In genomic region chr14:72582582-72582981, GRCh38 we compare ENCODE assay signal across 19 cellular contexts.
A peak's percentile ranks its signal among the peaks of the same experiment; 100 is the strongest.
DNase-seq lines count a peak whose midpoint lies in the region; ATAC-seq, FAIRE-seq and TF ChIP-seq lines count a peak whose summit lies in the region.
"Had no signal": no experiment of that assay in that cellular context is flagged by ENCODE, and none has a peak within 500 bp of the region (broad histone marks: within the 10 kb centered on the region; RNA-seq: fewer than 3 reads in every experiment).

No MANE protein-coding gene starts in this region.

- H3K9me3 ChIP-seq in liver (ENCODE audit: control insufficient read depth in 4 of 4, low read length in 3 of 4) = no peaks in the 10 kb centered on the region
- H3K9me3 ChIP-seq: MG63 had no signal

- peaks cover 6% of the 10 kb centered on the region for H3K27me3 Mint-ChIP-seq in activated CD8-positive, alpha-beta T cell treated with anti-CD3 and anti-CD28 coated beads for 36 hours
- peaks cover 46% of the 10 kb centered on the region for H3K27me3 Mint-ChIP-seq in activated CD8-positive, alpha-beta T cell treated with anti-CD3 and anti-CD28 coated beads, Interleukin-2, amount 10 ng/mL, durations not matched to agents 7 days and 5 days (ENCODE audit: low read depth)

- H3K9ac ChIP-seq in liver (ENCODE audit: low read depth in 1 of 2, low read length in 2 of 2) = no peak overlapping the region

- POLR2A ChIA-PET in activated CD8-positive, alpha-beta T cell treated with anti-CD3 and anti-CD28 coated beads for 36 hours (lab: Charles Lee) = interaction anchor here (1.2 kb wide), 1 partner anchor 16 kb away, joined by 5 read pairs; no protein-coding TSS in a partner anchor
- POLR2A ChIA-PET in activated CD8-positive, alpha-beta T cell treated with anti-CD3 and anti-CD28 coated beads, Interleukin-2, amount 10 ng/mL, durations not matched to agents 7 days and 5 days (lab: Charles Lee) = no interaction called here

- H3K27ac Mint-ChIP-seq in activated CD8-positive, alpha-beta T cell treated with anti-CD3 and anti-CD28 coated beads for 36 hours = no peak overlapping the region
- no peak overlapping the region for H3K27ac Mint-ChIP-seq in activated CD8-positive, alpha-beta T cell treated with anti-CD3 and anti-CD28 coated beads, Interleukin-2, amount 10 ng/mL, durations not matched to agents 7 days and 5 days

- CTCF ChIA-PET in activated CD8-positive, alpha-beta T cell treated with anti-CD3 and anti-CD28 coated beads for 36 hours (lab: Charles Lee) = interaction anchor here (0.6 kb wide), 1 partner anchor 771 kb away, joined by 3 read pairs; no protein-coding TSS in a partner anchor
- CTCF ChIA-PET in activated CD8-positive, alpha-beta T cell treated with anti-CD3 and anti-CD28 coated beads, Interleukin-2, amount 10 ng/mL, durations not matched to agents 7 days and 5 days (lab: Charles Lee) = no interaction called here

- H3K4me3 ChIP-seq in bronchial epithelial cell (ENCODE audit: low read depth, low read length) (no peak overlapping the region), liver (ENCODE audit: low read depth in 1 of 3, low read length in 3 of 3) (no peak overlapping the region)
- H3K4me3 ChIP-seq: MG63 had no signal

- no peak overlapping the region for H3K4me3 Mint-ChIP-seq in activated CD8-positive, alpha-beta T cell treated with anti-CD3 and anti-CD28 coated beads for 36 hours
- H3K4me3 Mint-ChIP-seq in activated CD8-positive, alpha-beta T cell treated with anti-CD3 and anti-CD28 coated beads, Interleukin-2, amount 10 ng/mL, durations not matched to agents 7 days and 5 days = no peak overlapping the region

- H3K4me1 ChIP-seq in liver (ENCODE audit: control insufficient read depth in 4 of 4, insufficient read depth in 4 of 4, low read length in 3 of 4) = peaks cover 2 to 15% (median 14%) of the 10 kb centered on the region in 4 donors

- no peaks in the 10 kb centered on the region for H3K36me3 ChIP-seq in bronchial epithelial cell (ENCODE audit: control insufficient read depth, insufficient read depth, low read length)
- H3K36me3 ChIP-seq in liver (ENCODE audit: control insufficient read depth in 4 of 4, insufficient read depth in 3 of 4, low read depth in 1 of 4, low read length in 3 of 4) = no peaks in the 10 kb centered on the region
- H3K36me3 ChIP-seq: MG63 had no signal

- H3K9me3 Mint-ChIP-seq in activated CD8-positive, alpha-beta T cell treated with anti-CD3 and anti-CD28 coated beads for 36 hours = no peaks in the 10 kb centered on the region
- peaks cover 13% of the 10 kb centered on the region for H3K9me3 Mint-ChIP-seq in activated CD8-positive, alpha-beta T cell treated with anti-CD3 and anti-CD28 coated beads, Interleukin-2, amount 10 ng/mL, durations not matched to agents 7 days and 5 days (ENCODE audit: insufficient read depth)

- peak; percentile 69 for ATAC-seq in activated CD8-positive, alpha-beta T cell treated with anti-CD3 and anti-CD28 coated beads for 36 hours
- no peak for ATAC-seq in activated CD8-positive, alpha-beta T cell treated with anti-CD3 and anti-CD28 coated beads, Interleukin-2, amount 10 ng/mL, durations not matched to agents 7 days and 5 days
- no peak for ATAC-seq in GM21390 (IDR thresholded peaks at IDR 0.05; ENCODE audit: unreplicated experiment)

- peak overlapping the region; percentile 6 to 63 for H3K27ac ChIP-seq in liver (ENCODE audit: low read depth in 1 of 2, low read length in 2 of 2)
- H3K27ac ChIP-seq: HL-60 had no signal

- TF ChIP-seq CTCF in activated CD8-positive, alpha-beta T cell treated with anti-CD3 and anti-CD28 coated beads for 36 hours (IDR thresholded peaks at IDR 0.05) = no peak
- TF ChIP-seq CTCF in bronchial epithelial cell (IDR thresholded peaks at IDR 0.05; ENCODE audit: insufficient read depth, low read length, severe bottlenecking) (no peak), liver (IDR thresholded peaks at IDR 0.05; ENCODE audit: low read depth, low read length, missing input control) (no peak)

- FAIRE-seq in HTR-8/SVneo (lab: Jason Lieb, UNC) (peak; percentile 94), bronchial epithelial cell (lab: Jason Lieb, UNC) (peak; percentile 75)
- FAIRE-seq: A204.1, RCC 7860 had no signal

- intact Hi-C loops in activated CD8-positive, alpha-beta T cell treated with anti-CD3 and anti-CD28 coated beads for 36 hours (cut with micrococcal nuclease) = no loop called here

- H3K4me1 Mint-ChIP-seq in activated CD8-positive, alpha-beta T cell treated with anti-CD3 and anti-CD28 coated beads for 36 hours (ENCODE audit: low read depth) = no peaks in the 10 kb centered on the region
- H3K4me1 Mint-ChIP-seq in activated CD8-positive, alpha-beta T cell treated with anti-CD3 and anti-CD28 coated beads, Interleukin-2, amount 10 ng/mL, durations not matched to agents 7 days and 5 days (ENCODE audit: low read depth) = peaks cover 5% of the 10 kb centered on the region

- no peak for DNase-seq in activated CD8-positive, alpha-beta T cell treated with anti-CD3 and anti-CD28 coated beads for 36 hours
- DNase-seq in activated CD8-positive, alpha-beta T cell treated with anti-CD3 and anti-CD28 coated beads, Interleukin-2, amount 10 ng/mL, durations not matched to agents 7 days and 5 days = no peak
- no peak for DNase-seq in HTR-8/SVneo (ENCODE audit: insufficient read length, low spot score)
- peak; percentile 74 for DNase-seq in bronchial epithelial cell (ENCODE audit: low read depth)
- DNase-seq in SK-N-DZ (ENCODE audit: low spot score) = no peak
- DNase-seq in SW480 (ENCODE audit: low spot score) = no peak
- DNase-seq: C1 segment of cervical spinal cord, DMS 273 treated with DMSO at 0.1 percent for 48 hours, GOT3, MG63, NCI-H1092 treated with DMSO at 0.1 percent for 48 hours, NCI-H1694, NCI-H446 treated with DMSO at 0.1 percent for 48 hours, NCI-H748 treated with DMSO at 0.1 percent for 48 hours had no signal

- peaks cover 2% of the 10 kb centered on the region for H3K27me3 ChIP-seq in bronchial epithelial cell (ENCODE audit: control insufficient read depth, insufficient read depth, low read length)
- H3K27me3 ChIP-seq in liver (ENCODE audit: control insufficient read depth in 4 of 4, insufficient read depth in 4 of 4, low read length in 3 of 4) = no peaks in the 10 kb centered on the region
- H3K27me3 ChIP-seq: MG63 had no signal

- TF ChIP-seq RAD21 in liver (IDR thresholded peaks at IDR 0.05) = no peak

- no peaks in the 10 kb centered on the region for H3K36me3 Mint-ChIP-seq in activated CD8-positive, alpha-beta T cell treated with anti-CD3 and anti-CD28 coated beads for 36 hours (ENCODE audit: low read depth)
- peaks cover 14% of the 10 kb centered on the region for H3K36me3 Mint-ChIP-seq in activated CD8-positive, alpha-beta T cell treated with anti-CD3 and anti-CD28 coated beads, Interleukin-2, amount 10 ng/mL, durations not matched to agents 7 days and 5 days (ENCODE audit: low read depth)

- WGBS in liver = 51% methylated on average over 1 of the region's 1 CpG

TF ChIP-seq in liver, 16 proteins besides CTCF, POLR2A, EP300 and RAD21 (continues in another document):
- TF ChIP-seq ATF3 (IDR thresholded peaks at IDR 0.05) (no peak), HNF4G (IDR thresholded peaks at IDR 0.05) (no peak), ZBTB33 (IDR thresholded peaks at IDR 0.05) (no peak), FOXA2 (IDR thresholded peaks at IDR 0.05) (no peak), GABPA (IDR thresholded peaks at IDR 0.05 in 1 of 2, conservative IDR thresholded peaks at IDR 0.05 in 1 of 2) (no peak), RXRA (IDR thresholded peaks at IDR 0.05) (no peak), NR2F2 (IDR thresholded peaks at IDR 0.05) (no peak), YY1 (IDR thresholded peaks at IDR 0.05) (no peak), FOXA1 (IDR thresholded peaks at IDR 0.05) (no peak), REST (IDR thresholded peaks at IDR 0.05) (no peak)
